ENCODE assay signal across 8 cellular contexts in genomic region chrX:154516655-154517100, GRCh38. TPM values are rescaled to one million over a fixed set of nuclear protein-coding genes. Genes with fewer than 3 reads are reported as not detected.
DNase-seq lines count a peak whose midpoint lies in the region; ATAC-seq lines count a peak whose summit lies in the region.

No MANE protein-coding gene starts in this region.

- peak in 1 of 5 donors; percentile 35 for DNase-seq in CD8-positive, alpha-beta memory T cell
- no peak for DNase-seq in NCI-H446 treated with DMSO at 0.1 percent for 48 hours (lab: John Stamatoyannopoulos, UW)
- no peak for DNase-seq in activated effector memory CD4-positive, alpha-beta T cell treated with anti-CD3 and anti-CD28 coated beads, Interleukin-2, amount 50 U/mL, for 16 hours

- H3K27me3 Mint-ChIP-seq in CD8-positive, alpha-beta memory T cell: peaks cover 0 to 3% of the 10 kb centered on the region in 2 donors

- no peaks in the 10 kb centered on the region for H3K36me3 ChIP-seq in CD8-positive, alpha-beta memory T cell (ENCODE audit: insufficient read depth, low read length)
- no peaks in the 10 kb centered on the region for H3K36me3 ChIP-seq in skeletal muscle tissue (ENCODE audit: control insufficient read depth in 3 of 3, insufficient read depth in 3 of 3, low read length in 3 of 3)

- H3K27me3 ChIP-seq in CD8-positive, alpha-beta memory T cell (ENCODE audit: insufficient read depth, low read length, poor library complexity, severe bottlenecking): no peaks in the 10 kb centered on the region
- no peaks in the 10 kb centered on the region for H3K27me3 ChIP-seq in skeletal muscle tissue (ENCODE audit: control insufficient read depth in 3 of 3, insufficient read depth in 3 of 3, low read length in 3 of 3)

- H3K4me3 ChIP-seq in CD8-positive, alpha-beta memory T cell (ENCODE audit: low read length): peak overlapping the region; percentile 67
- peak overlapping the region; percentile 35 for H3K4me3 ChIP-seq in iPS-11a (ENCODE audit: low read depth, low read length)
- peak overlapping the region; percentile 76 to 80 (median 79) for H3K4me3 ChIP-seq in skeletal muscle tissue (ENCODE audit: low read length in 3 of 3)

- no peaks in the 10 kb centered on the region for H3K9me3 ChIP-seq in CD8-positive, alpha-beta memory T cell (ENCODE audit: low read length)
- no peaks in the 10 kb centered on the region for H3K9me3 ChIP-seq in skeletal muscle tissue (ENCODE audit: control insufficient read depth in 3 of 3, low read length in 3 of 3)

- peak overlapping the region; percentile 55 to 86 (median 85) for H3K9ac ChIP-seq in skeletal muscle tissue (ENCODE audit: low read depth in 1 of 3, low read length in 3 of 3)

- H3K4me1 ChIP-seq in CD8-positive, alpha-beta memory T cell (ENCODE audit: insufficient read depth, low read length): peaks cover 19% of the 10 kb centered on the region
- H3K4me1 ChIP-seq in skeletal muscle tissue (ENCODE audit: control insufficient read depth in 3 of 3, insufficient read depth in 3 of 3, low read length in 3 of 3): peaks cover 11 to 16% (median 13%) of the 10 kb centered on the region in 3 donors

- CTCF ChIA-PET in CD8-positive, alpha-beta memory T cell (lab: Charles Lee): interaction anchor here (0.7 to 1.3 kb wide), 5 partner anchors 11 to 118 kb away, joined by 3 read pairs; partner anchors contain the start of gene SLC10A3

- peaks cover 15 to 26% (median 17%) of the 10 kb centered on the region in 3 donors for H3K4me1 Mint-ChIP-seq in CD8-positive, alpha-beta memory T cell

- peaks cover 0 to 3% (median 0%) of the 10 kb centered on the region in 3 donors for H3K36me3 Mint-ChIP-seq in CD8-positive, alpha-beta memory T cell

- no peaks in the 10 kb centered on the region for H3K9me3 Mint-ChIP-seq in CD8-positive, alpha-beta memory T cell

- ATAC-seq in HG02763 (IDR thresholded peaks at IDR 0.05; ENCODE audit: unreplicated experiment) (peak; percentile 14), HG03045 (IDR thresholded peaks at IDR 0.05; ENCODE audit: unreplicated experiment) (no peak)

- H3K27ac ChIP-seq in CD8-positive, alpha-beta memory T cell (ENCODE audit: low read depth, low read length): peak overlapping the region; percentile 54
- H3K27ac ChIP-seq in angular gyrus (ENCODE audit: low read depth, low read length) (peak overlapping the region; percentile 98), skeletal muscle tissue (ENCODE audit: low read depth, low read length) (peak overlapping the region; percentile 80)

- H3K4me3 Mint-ChIP-seq in CD8-positive, alpha-beta memory T cell: peak overlapping the region; percentile 80 to 91 (median 86)

- H3K27ac Mint-ChIP-seq in CD8-positive, alpha-beta memory T cell: peak overlapping the region; percentile 79 to 94 (median 91)

- POLR2A ChIA-PET in CD8-positive, alpha-beta memory T cell (lab: Charles Lee): interaction anchor here (0.6 to 2.6 kb wide), 7 partner anchors 9 to 588 kb away, joined by 3 to 16 read pairs (median 3); partner anchors contain the start of gene SLC10A3

RNA-seq across cellular contexts. Expression of gene FAM3A, which starts 0.6 kb away (rescaled TPM):
- total RNA-seq in CD8-positive, alpha-beta memory T cell: 10 to 100 TPM; 28.4 to 29.4 TPM
- 29.6 TPM for polyA plus RNA-seq in CD8-positive, alpha-beta memory T cell
- 15.7 TPM for total RNA-seq in skeletal muscle tissue

RNA-seq across cellular contexts. Expression of gene SLC10A3, which starts 26.2 kb away (rescaled TPM):
- total RNA-seq in CD8-positive, alpha-beta memory T cell: 10 to 100 TPM; 40.8 to 45.7 TPM
- 81.0 TPM for polyA plus RNA-seq in CD8-positive, alpha-beta memory T cell
- total RNA-seq in skeletal muscle tissue: 3.1 TPM

RNA-seq across cellular contexts. Expression of gene G6PD, which starts 30.0 kb away (rescaled TPM):
- 100 to 1,000 TPM; 108 to 116 TPM for total RNA-seq in CD8-positive, alpha-beta memory T cell
- polyA plus RNA-seq in CD8-positive, alpha-beta memory T cell: 10.7 TPM
- 10.4 TPM for total RNA-seq in skeletal muscle tissue

RNA-seq across cellular contexts. Expression of gene UBL4A, which starts 30.3 kb away (rescaled TPM):
- 10 to 100 TPM; 58.9 to 64.3 TPM for total RNA-seq in CD8-positive, alpha-beta memory T cell
- polyA plus RNA-seq in CD8-positive, alpha-beta memory T cell: 55.3 TPM
- 35.0 TPM for total RNA-seq in skeletal muscle tissue

RNA-seq across cellular contexts. Expression of gene IKBKG, which starts 30.7 kb away (rescaled TPM):
- total RNA-seq in CD8-positive, alpha-beta memory T cell: 10 to 100 TPM; 33.9 to 35.4 TPM
- 34.8 TPM for polyA plus RNA-seq in CD8-positive, alpha-beta memory T cell
- total RNA-seq in skeletal muscle tissue: 6.8 TPM

Comparison
In these comparisons a context has a peak if more than half of its experiments do, and no peak if none do; other contexts are left out.
1. RNA of gene SLC10A3, which starts 26.2 kb away (total RNA-seq): 40.8 to 45.7 TPM in CD8-positive, alpha-beta memory T cell; 3.1 TPM in skeletal muscle tissue (single experiment); every median in the first group is over 10 times any median in the second.
2. Peak in every context shown above with its lines, with median percentiles within 50 percentile points of each other: H3K27ac ChIP-seq and H3K4me3 ChIP-seq.